Comparison of ENCODE assay signal across 24 cellular contexts in the genomic region with DNA sequence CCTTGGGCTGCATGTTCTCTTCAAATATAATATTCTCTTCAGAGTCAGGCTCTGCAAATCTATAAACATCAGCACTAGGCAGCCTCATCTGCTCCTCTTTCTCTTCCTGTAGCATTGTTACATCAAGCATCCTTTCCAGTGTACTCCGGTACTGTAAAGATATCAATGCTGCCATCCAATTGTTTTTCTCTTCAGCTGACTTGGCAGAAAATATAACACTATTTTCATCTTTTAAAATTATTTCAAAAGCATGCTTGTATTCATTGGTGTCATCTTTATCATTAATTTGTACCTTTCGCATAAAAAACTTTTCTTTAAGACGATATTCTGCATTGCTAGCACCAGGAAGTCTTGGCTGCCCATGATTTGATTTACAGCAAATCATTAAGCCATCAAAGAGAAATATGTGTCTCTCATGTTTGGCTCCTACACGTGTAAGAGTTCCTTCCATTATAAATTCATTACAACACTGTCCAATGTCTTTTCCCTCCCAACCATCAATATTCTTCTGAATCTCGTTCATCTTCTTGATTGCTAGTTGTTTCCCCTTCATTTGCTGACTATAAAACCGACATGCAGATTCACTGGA.
DNase-seq lines count a peak whose midpoint lies in the region; ATAC-seq, FAIRE-seq and TF ChIP-seq lines count a peak whose summit lies in the region.
"Had no signal": no experiment of that assay in that cellular context is flagged by ENCODE, and none has a peak within 500 bp of the region (broad histone marks: within the 10 kb centered on the region; RNA-seq: fewer than 3 reads in every experiment).

No MANE protein-coding gene starts in this region.

- peak overlapping the region; percentile 52; the same call in 1 of the 2 replicates for H3K27ac Mint-ChIP-seq in WTC11
- peak overlapping the region; percentile 73 for H3K27ac Mint-ChIP-seq in nephron progenitor cell
- H3K27ac Mint-ChIP-seq: activated CD4-positive, alpha-beta T cell treated with anti-CD3 and anti-CD28 coated beads, Interleukin-2, amount 10 ng/mL, durations not matched to agents 24 days and 14 days; neural progenitor cell had no signal

- no peak for FAIRE-seq in A549 (lab: Jason Lieb, UNC)

- 80% methylated on average over 6 of the region's 6 CpGs for WGBS in A549 (ENCODE audit: missing lambda C conversion rate)

- H3K4me3 ChIP-seq in A549, result no peak overlapping the region
- H3K4me3 ChIP-seq: colonic mucosa, neural progenitor cell, SJCRH30 had no signal

- CTCF ChIA-PET in A549 (lab: Yijun Ruan, JAX), result interaction anchor here (2.2 kb wide), 1 partner anchor 207 kb away, joined by 5 read pairs; no protein-coding TSS in a partner anchor
- CTCF ChIA-PET in WTC11 (lab: Charles Lee), result no interaction called here

- no peak for TF ChIP-seq POLR2A in A549 (IDR thresholded peaks at IDR 0.05; ENCODE audit: low read length)

- H3K27ac ChIP-seq in A549, result no peak overlapping the region
- H3K27ac ChIP-seq: 22Rv1, colonic mucosa, neural progenitor cell, SJCRH30 had no signal

- no peak for TF ChIP-seq RAD21 in A549 (conservative IDR thresholded peaks at IDR 0.05 in 1 of 2, IDR thresholded peaks at IDR 0.05 in 1 of 2)

- H3K4me2 ChIP-seq in A549, result no peak overlapping the region
- H3K4me2 ChIP-seq: neural progenitor cell had no signal

- H3K4me1 Mint-ChIP-seq in WTC11 (peaks cover 45% of the 10 kb centered on the region), nephron progenitor cell (peaks cover 20% of the 10 kb centered on the region)
- H3K4me1 Mint-ChIP-seq: neural progenitor cell had no signal

- H3K4me3 Mint-ChIP-seq in WTC11, result no peak overlapping the region
- H3K4me3 Mint-ChIP-seq in nephron progenitor cell, result no peak overlapping the region
- H3K4me3 Mint-ChIP-seq: activated CD4-positive, alpha-beta T cell treated with anti-CD3 and anti-CD28 coated beads, Interleukin-2, amount 10 ng/mL, durations not matched to agents 24 days and 14 days; brain; neural progenitor cell had no signal

- H3K9me3 Mint-ChIP-seq in WTC11 (no peaks in the 10 kb centered on the region), nephron progenitor cell (no peaks in the 10 kb centered on the region)
- H3K9me3 Mint-ChIP-seq: activated CD4-positive, alpha-beta T cell treated with anti-CD3 and anti-CD28 coated beads, Interleukin-2, amount 10 ng/mL, durations not matched to agents 24 days and 14 days; brain; neural progenitor cell had no signal

- ATAC-seq in A549 (no peak), WTC11 (no peak), HG02642 (IDR thresholded peaks at IDR 0.05; ENCODE audit: poor library complexity, unreplicated experiment) (no peak), GM21515 (IDR thresholded peaks at IDR 0.05; ENCODE audit: unreplicated experiment) (no peak)
- ATAC-seq: left lobe of liver, Panc1 had no signal

- POLR2A ChIA-PET in A549 (lab: Yijun Ruan, JAX), result no interaction called here
- POLR2A ChIA-PET in WTC11 (lab: Charles Lee), result no interaction called here

- no peak for TF ChIP-seq EP300 in A549 (IDR thresholded peaks at IDR 0.05)

- TF ChIP-seq CTCF in A549 (IDR thresholded peaks at IDR 0.05), result no peak
- no peak for TF ChIP-seq CTCF in WTC11 (IDR thresholded peaks at IDR 0.05)
- TF ChIP-seq CTCF in nephron progenitor cell (IDR thresholded peaks at IDR 0.05), result no peak

- DNase-seq in NCI-H1417 (lab: John Stamatoyannopoulos, UW) (peak in 2 of 3 experiments; percentile 6 to 48), NCI-H1417 treated with DMSO at 0.1 percent for 48 hours (lab: John Stamatoyannopoulos, UW) (no peak), A549 (ENCODE audit: low read depth in 1 of 2, low spot score in 1 of 2) (no peak), WTC11 (ENCODE audit: low spot score) (no peak), nephron progenitor cell (no peak), GOT3 (lab: John Stamatoyannopoulos, UW) (no peak)
- DNase-seq: activated CD4-positive, alpha-beta T cell treated with anti-CD3 and anti-CD28 coated beads, Interleukin-2, amount 10 ng/mL, durations not matched to agents 24 days and 14 days; activated effector memory CD4-positive, alpha-beta T cell treated with anti-CD3 and anti-CD28 coated beads, Interleukin-2, amount 50 U/mL, for 16 hours; AML-193; colonic mucosa; glutamatergic neuron; NCI-H1105 treated with DMSO at 0.1 percent for 48 hours; NCI-H2107; NCI-H510A treated with DMSO at 0.1 percent for 48 hours; NK-92 treated with Interleukin-12 subunit alpha and Interleukin-12 subunit beta, amount 100 ng/mL, for 24 hours; SJCRH30; substantia nigra had no signal

- H3K36me3 Mint-ChIP-seq in WTC11, result 0 out of 2 replicates have a peak, but pooled peaks cover 2% of the 10 kb centered on the region
- H3K36me3 Mint-ChIP-seq in nephron progenitor cell (ENCODE audit: low read depth), result peaks cover 13% of the 10 kb centered on the region

- H3K4me1 ChIP-seq in A549, result peaks cover 8% of the 10 kb centered on the region; the same call in 2 of the 3 replicates
- H3K4me1 ChIP-seq: colonic mucosa, neural progenitor cell, SJCRH30 had no signal

- H3K27me3 Mint-ChIP-seq in WTC11 (ENCODE audit: low read depth) (no peaks in the 10 kb centered on the region), nephron progenitor cell (ENCODE audit: low read depth, poor library complexity) (no peaks in the 10 kb centered on the region)
- H3K27me3 Mint-ChIP-seq: activated CD4-positive, alpha-beta T cell treated with anti-CD3 and anti-CD28 coated beads, Interleukin-2, amount 10 ng/mL, durations not matched to agents 24 days and 14 days; brain had no signal

- H3K9me3 ChIP-seq in A549, result no peaks in the 10 kb centered on the region
- H3K9me3 ChIP-seq: colonic mucosa, SJCRH30 had no signal

TF ChIP-seq in A549, 52 proteins besides CTCF, POLR2A, EP300 and RAD21:
- TF ChIP-seq MAFK (IDR thresholded peaks at IDR 0.05; ENCODE audit: partially characterized antibody) (peak; percentile 75), FOSB (CRISPR knock-in tag; IDR thresholded peaks at IDR 0.05) (no peak), MAZ (IDR thresholded peaks at IDR 0.05; ENCODE audit: borderline replicate concordance, low read depth, low read length) (no peak)

TF ChIP-seq in WTC11, 78 proteins besides CTCF, POLR2A, EP300 and RAD21 (continues in another document):
- TF ChIP-seq, protein P1, sequence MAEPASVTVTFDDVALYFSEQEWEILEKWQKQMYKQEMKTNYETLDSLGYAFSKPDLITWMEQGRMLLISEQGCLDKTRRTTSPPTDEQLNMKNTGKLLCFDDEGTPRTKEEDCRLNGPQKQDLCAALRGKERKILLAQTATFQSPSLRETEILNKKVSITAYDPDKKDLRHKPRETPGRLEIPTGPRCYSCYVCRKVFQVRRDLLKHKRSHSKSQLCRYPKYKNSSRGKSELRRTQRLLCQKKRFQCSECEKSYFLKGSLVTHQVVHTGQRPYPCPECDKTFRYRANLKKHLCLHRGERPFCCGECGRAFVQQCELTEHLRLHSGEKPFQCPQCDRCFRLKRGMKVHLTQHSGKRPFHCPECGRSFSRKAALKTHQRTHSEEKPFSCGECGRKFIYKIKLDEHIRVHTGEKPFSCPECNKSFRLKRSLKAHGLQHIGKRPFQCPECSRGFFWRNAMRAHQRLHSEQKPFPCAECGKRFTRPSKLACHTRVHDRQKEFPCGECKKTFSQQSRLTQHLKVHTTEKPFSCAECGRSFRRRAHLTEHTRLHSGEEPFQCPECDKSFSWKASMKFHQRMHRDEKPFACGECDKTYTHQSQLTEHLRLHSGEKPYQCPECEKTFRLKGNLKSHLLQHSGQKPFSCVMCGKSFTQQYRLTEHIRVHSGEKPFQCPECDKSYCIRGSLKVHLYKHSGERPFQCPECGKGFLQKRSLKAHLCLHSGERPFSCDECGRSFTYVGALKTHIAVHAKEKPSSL (CRISPR knock-in tag; conservative IDR thresholded peaks at IDR 0.05), result no peak
- TF ChIP-seq FOXJ3 (CRISPR knock-in tag; IDR thresholded peaks at IDR 0.05; ENCODE audit: borderline replicate concordance) (no peak), EMX1 (CRISPR knock-in tag; IDR thresholded peaks at IDR 0.05) (no peak), PRRX2 (CRISPR knock-in tag; IDR thresholded peaks at IDR 0.05) (no peak), JUN (CRISPR knock-in tag; IDR thresholded peaks at IDR 0.05) (no peak), STAT6 (CRISPR knock-in tag; conservative IDR thresholded peaks at IDR 0.05; ENCODE audit: low read depth) (no peak)

Comparison
In these comparisons a context has a peak if more than half of its experiments do, and no peak if none do; other contexts are left out.
1. DNase-seq: peak in NCI-H1417 (2 of 3); none in NCI-H1417 treated with DMSO at 0.1 percent for 48 hours (single experiment), A549 (0 of 2), WTC11 (single experiment), nephron progenitor cell (single experiment) and GOT3 (single experiment).